In genomic region chr20:23636182-23636907, GRCh38 we compare ENCODE assay signal across 10 cellular contexts. TPM values are rescaled to one million over a fixed set of nuclear protein-coding genes. Genes with fewer than 3 reads are reported as not detected.
DNase-seq lines count a peak whose midpoint lies in the region; ATAC-seq and TF ChIP-seq lines count a peak whose summit lies in the region.
"Had no signal": no experiment of that assay in that cellular context is flagged by ENCODE, and none has a peak within 500 bp of the region (broad histone marks: within the 10 kb centered on the region; RNA-seq: fewer than 3 reads in every experiment).

No MANE protein-coding gene starts in this region.

- H3K27me3 ChIP-seq in tibial nerve, result no peaks in the 10 kb centered on the region

- H3K4me3 Mint-ChIP-seq in T-helper 2 cell treated with Interferon-gamma antibody and Interleukin-4, amounts not matched to agents 5 μg/mL and 100 μg/mL, for 36 hours, result peak overlapping the region; percentile 56
- H3K4me3 Mint-ChIP-seq: T-helper 1 cell treated with Interleukin-12 subunit alpha and Interleukin-12 subunit beta and Interleukin-4 antibody, amounts not matched to agents 30 μg/mL and 1 μg/mL, for 36 hours had no signal

- H3K4me1 ChIP-seq in mesodermal cell (ENCODE audit: control insufficient read depth, insufficient read depth, low read length, poor library complexity, severe bottlenecking) (peaks cover 28% of the 10 kb centered on the region), tibial nerve (peaks cover 0 to 66% (median 11%) of the 10 kb centered on the region in 4 donors)

- H3K4me1 Mint-ChIP-seq in T-helper 2 cell treated with Interferon-gamma antibody and Interleukin-4, amounts not matched to agents 5 μg/mL and 100 μg/mL, for 36 hours (ENCODE audit: low read depth), result no peaks in the 10 kb centered on the region

- peak overlapping the region; percentile 89 for H3K27ac ChIP-seq in cingulate gyrus (ENCODE audit: low read depth, low read length)
- H3K27ac ChIP-seq in mesodermal cell (ENCODE audit: low read depth, low read length, severe bottlenecking), result no peak overlapping the region
- H3K27ac ChIP-seq in tibial nerve, result peak overlapping the region; percentile 95 to 99 (median 97)

- no peaks in the 10 kb centered on the region for H3K9me3 Mint-ChIP-seq in T-helper 2 cell treated with Interferon-gamma antibody and Interleukin-4, amounts not matched to agents 5 μg/mL and 100 μg/mL, for 36 hours
- H3K9me3 Mint-ChIP-seq: T-helper 1 cell treated with Interleukin-12 subunit alpha and Interleukin-12 subunit beta and Interleukin-4 antibody, amounts not matched to agents 30 μg/mL and 1 μg/mL, for 36 hours had no signal

- no peaks in the 10 kb centered on the region for H3K9me3 ChIP-seq in mesodermal cell (ENCODE audit: control insufficient read depth, low read length)
- no peaks in the 10 kb centered on the region for H3K9me3 ChIP-seq in tibial nerve

- WGBS in mesodermal cell (ENCODE audit: insufficient coverage in 2 of 2), 2 experiments, result 85% methylated on average over 14 to 18 of the region's 19 CpGs
- 47 to 55% methylated on average over 16 to 18 of the region's 19 CpGs for WGBS in tibial nerve, 2 donors

- H3K4me3 ChIP-seq in mesodermal cell (ENCODE audit: extremely low read depth, insufficient read depth, low read length, poor library complexity, severe bottlenecking), result peak overlapping the region; percentile 93
- H3K4me3 ChIP-seq in tibial nerve, result peak overlapping the region; percentile 72 to 99 (median 96)

- no peak for ATAC-seq in GM21825 (IDR thresholded peaks at IDR 0.05; ENCODE audit: unreplicated experiment)

- no peaks in the 10 kb centered on the region for H3K36me3 Mint-ChIP-seq in T-helper 2 cell treated with Interferon-gamma antibody and Interleukin-4, amounts not matched to agents 5 μg/mL and 100 μg/mL, for 36 hours (ENCODE audit: low read depth)

- no peak for TF ChIP-seq POLR2A in tibial nerve (IDR thresholded peaks at IDR 0.05)

- no peak for TF ChIP-seq CTCF in tibial nerve (IDR thresholded peaks at IDR 0.05)

- no peak for TF ChIP-seq EP300 in tibial nerve (IDR thresholded peaks at IDR 0.05)

- H3K27ac Mint-ChIP-seq in T-helper 2 cell treated with Interferon-gamma antibody and Interleukin-4, amounts not matched to agents 5 μg/mL and 100 μg/mL, for 36 hours, result no peak overlapping the region
- H3K27ac Mint-ChIP-seq: T-helper 1 cell treated with Interleukin-12 subunit alpha and Interleukin-12 subunit beta and Interleukin-4 antibody, amounts not matched to agents 30 μg/mL and 1 μg/mL, for 36 hours had no signal

- H3K36me3 ChIP-seq in mesodermal cell (ENCODE audit: control insufficient read depth, insufficient read depth, low read length) (peaks cover 30% of the 10 kb centered on the region), tibial nerve (peaks cover 0 to 38% (median 0%) of the 10 kb centered on the region in 3 donors)

- H3K27me3 Mint-ChIP-seq in T-helper 2 cell treated with Interferon-gamma antibody and Interleukin-4, amounts not matched to agents 5 μg/mL and 100 μg/mL, for 36 hours (ENCODE audit: low read depth), result peaks cover 21% of the 10 kb centered on the region

- no peak for DNase-seq in T-helper 2 cell treated with Interferon-gamma antibody and Interleukin-4, amounts not matched to agents 5 μg/mL and 100 μg/mL, for 36 hours (ENCODE audit: low spot score)
- DNase-seq in T-helper 2 cell, result no peak
- no peak for DNase-seq in tibial nerve (ENCODE audit: low spot score in 2 of 2)
- DNase-seq in OCI-M1 (lab: John Stamatoyannopoulos, UW), result no peak
- DNase-seq in inferior parietal cortex (ENCODE audit: extremely low spot score), result no peak

RNA-seq across cellular contexts. Expression of gene CST3, which starts 1.4 kb away (rescaled TPM):
- polyA plus RNA-seq in mesodermal cell (2013, experiment 1 of 2), result 238 TPM
- polyA plus RNA-seq in mesodermal cell (2013, experiment 2 of 2), result 229 TPM
- 1,000 to 10,000 TPM in 3 of 4 donors, 100 to 1,000 TPM in 1; 870 to 2,325 (median 1,540) TPM for total RNA-seq in tibial nerve

RNA-seq across cellular contexts. Expression of gene CST9, which starts 30.6 kb away (rescaled TPM):
- not detected for polyA plus RNA-seq in mesodermal cell (2013, experiment 1 of 2)
- not detected for polyA plus RNA-seq in mesodermal cell (2013, experiment 2 of 2)
- under 1 TPM in 1 of 4 donors, not detected in 3; 0.44 TPM for total RNA-seq in tibial nerve
- total RNA-seq: A172 had no signal

RNA-seq across cellular contexts. Expression of gene CST4, which starts 52.5 kb away (rescaled TPM):
- not detected for polyA plus RNA-seq in mesodermal cell (2013, experiment 1 of 2)
- not detected for polyA plus RNA-seq in mesodermal cell (2013, experiment 2 of 2)
- not detected for total RNA-seq in tibial nerve
- total RNA-seq: A172 had no signal
